In genomic region chr7:74429153-74429747, GRCh38 we compare ENCODE assay signal across 11 cellular contexts. TPM values are rescaled to one million over a fixed set of nuclear protein-coding genes. Genes with fewer than 3 reads are reported as not detected.
DNase-seq lines count a peak whose midpoint lies in the region; ATAC-seq and TF ChIP-seq lines count a peak whose summit lies in the region.
"Had no signal": no experiment of that assay in that cellular context is flagged by ENCODE, and none has a peak within 500 bp of the region (broad histone marks: within the 10 kb centered on the region; RNA-seq: fewer than 3 reads in every experiment).

No MANE protein-coding gene starts in this region.

- H3K4me3 ChIP-seq in astrocyte of the cerebellum (ENCODE audit: low read depth, low read length) (no peak overlapping the region), hepatocyte (no peak overlapping the region)
- H3K4me3 ChIP-seq: upper lobe of left lung had no signal

- in situ Hi-C loops in astrocyte of the cerebellum (cut with HindIII; ENCODE audit: low sequenced_read_pairs) = no loop called here

- H3K79me2 ChIP-seq in hepatocyte = no peaks in the 10 kb centered on the region

- TF ChIP-seq CTCF in astrocyte of the cerebellum (IDR thresholded peaks at IDR 0.05; ENCODE audit: low read depth, low read length, missing control alignments) (no peak), hepatocyte (IDR thresholded peaks at IDR 0.05; ENCODE audit: poor library complexity) (no peak)

- WGBS in hepatocyte (ENCODE audit: low lambda C conversion rate, missing lambda C conversion rate) = 54% methylated on average over 17 of the region's 17 CpGs

- no peaks in the 10 kb centered on the region for H3K27me3 ChIP-seq in hepatocyte
- H3K27me3 ChIP-seq: upper lobe of left lung had no signal

- H4K20me1 ChIP-seq in hepatocyte (ENCODE audit: insufficient read depth, poor library complexity, severe bottlenecking) = no peaks in the 10 kb centered on the region

- no peak for ATAC-seq in HG02938 (IDR thresholded peaks at IDR 0.05; ENCODE audit: unreplicated experiment)

- no peaks in the 10 kb centered on the region for H3K36me3 ChIP-seq in hepatocyte (replicated peaks; ENCODE audit: insufficient read depth, low read depth)
- H3K36me3 ChIP-seq: upper lobe of left lung had no signal

- DNase-seq in AG08396 (ENCODE audit: low spot score) (peak; percentile 56), HK-2 (ENCODE audit: unreplicated experiment) (peak; percentile 84), astrocyte of the cerebellum (ENCODE audit: low read depth) (peak; percentile 39), kidney glomerular epithelial cell (lab: John Stamatoyannopoulos, UW) (peak; percentile 81), hepatocyte (ENCODE audit: low spot score) (no peak), mucosa of gallbladder (ENCODE audit: low spot score) (no peak)
- DNase-seq in activated CD4-positive, alpha-beta T cell treated with anti-CD3 and anti-CD28 coated beads for 4 hours = no peak
- DNase-seq: DND-41, posterior cingulate gyrus, upper lobe of left lung had no signal

- no peak overlapping the region for H3K4me2 ChIP-seq in hepatocyte

- no peaks in the 10 kb centered on the region for H3K9me3 ChIP-seq in hepatocyte (ENCODE audit: low read depth)
- H3K9me3 ChIP-seq: upper lobe of left lung had no signal

- no peak overlapping the region for H2AFZ ChIP-seq in hepatocyte

- peaks cover 3% of the 10 kb centered on the region for H3K4me1 ChIP-seq in hepatocyte (ENCODE audit: insufficient read depth)

- H3K9me2 ChIP-seq in hepatocyte (replicated peaks; ENCODE audit: insufficient read depth) = no peaks in the 10 kb centered on the region

- H3K27ac ChIP-seq in hepatocyte = no peak overlapping the region
- H3K27ac ChIP-seq: upper lobe of left lung had no signal

RNA-seq across cellular contexts. Expression of gene GTF2IRD1, which starts 24.5 kb away (rescaled TPM):
- 27.8 and 34.9 TPM in 2 replicates for total RNA-seq in hepatocyte
- 39.6 and 46.7 TPM in 2 replicates for polyA plus RNA-seq in hepatocyte
- total RNA-seq in mucosa of gallbladder = 28.9 TPM

Comparison
In these comparisons a context has a peak if more than half of its experiments do, and no peak if none do; other contexts are left out.
1. DNase-seq: peak in AG08396 (single experiment), HK-2 (single experiment), astrocyte of the cerebellum (single experiment) and kidney glomerular epithelial cell (single experiment); none in hepatocyte (single experiment), activated CD4-positive, alpha-beta T cell treated with anti-CD3 and anti-CD28 coated beads for 4 hours (0 of 2) and mucosa of gallbladder (single experiment).